17 cellular contexts compared by ENCODE assay signal in genomic region chr5:3218096-3218495, GRCh38.
"Had no signal": no experiment of that assay in that cellular context is flagged by ENCODE, and none has a peak within 500 bp of the region (broad histone marks: within the 10 kb centered on the region; RNA-seq: fewer than 3 reads in every experiment).

No MANE protein-coding gene starts in this region.

- ATAC-seq: foreskin keratinocyte, left lobe of liver, right lobe of liver had no signal

- H3K9ac ChIP-seq: neural progenitor cell, parathyroid adenoma had no signal

- H3K4me3 ChIP-seq: hepatocyte, neural progenitor cell, prostate gland, right lobe of liver, uterus had no signal

- H3K4me1 ChIP-seq: foreskin keratinocyte, neural progenitor cell, parathyroid adenoma, prostate gland, right lobe of liver, uterus had no signal

- H3K9me3 ChIP-seq: prostate gland, right lobe of liver, uterus had no signal

- H3K36me3 ChIP-seq: neural progenitor cell, prostate gland, right lobe of liver, uterus had no signal

- H3K27me3 ChIP-seq: foreskin keratinocyte, hepatocyte, neural progenitor cell, right lobe of liver, uterus had no signal

- DNase-seq: effector CD4-positive, alpha-beta T cell; endodermal cell; erythroblast; foreskin keratinocyte; midbrain; occipital lobe; right lobe of liver; stimulated activated CD4-positive, alpha-beta T cell treated with anti-CD3 and anti-CD28 coated beads, Interleukin-2, amount 100 ng/mL, for 24 hours; stimulated activated CD4-positive, alpha-beta T cell treated with anti-CD3 and anti-CD28 coated beads, Interleukin-4, amount 100 ng/mL, for 4 hours; stimulated activated naive CD4-positive, alpha-beta T cell; trophoblast cell; uterus had no signal

- H3K27ac ChIP-seq: foreskin keratinocyte, hepatocyte, neural progenitor cell, parathyroid adenoma, prostate gland, right lobe of liver, uterus had no signal
